ENCODE assay signal across 7 cellular contexts in the genomic region with DNA sequence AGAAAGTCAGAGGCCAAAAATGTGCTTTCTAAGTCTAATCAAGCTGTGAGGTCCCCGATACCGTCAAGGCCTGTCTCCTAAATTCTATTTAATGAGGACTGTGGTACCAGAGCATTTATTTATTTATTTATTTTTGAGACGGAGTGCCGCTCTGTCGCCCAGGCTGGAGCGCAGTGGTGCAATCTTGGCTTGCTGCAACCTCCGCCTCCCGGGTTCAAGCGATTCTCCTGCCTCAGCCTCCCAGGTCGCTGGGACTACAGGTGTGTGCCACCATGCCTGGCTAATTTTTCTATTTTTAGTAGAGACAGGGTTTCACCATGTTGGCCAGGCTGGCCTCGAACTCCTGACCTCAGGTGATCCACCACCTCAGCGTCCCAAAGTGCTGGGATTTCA. TPM values are rescaled to one million over a fixed set of nuclear protein-coding genes. Genes with fewer than 3 reads are reported as not detected.
DNase-seq lines count a peak whose midpoint lies in the region; ATAC-seq and TF ChIP-seq lines count a peak whose summit lies in the region.
"Not testable (repeated sequence)": the region's sequence is repeated elsewhere in the genome, so short reads cannot be mapped to it uniquely, and the experiment has no call there.

No MANE protein-coding gene starts in this region.

- not testable (repeated sequence) for H3K23ac ChIP-seq in mesenchymal stem cell (ENCODE audit: low read length in 2 of 2)

- H3K4me1 ChIP-seq in Peyer's patch: peaks cover 0 to 43% (median 10%) of the 10 kb centered on the region in 4 donors
- H3K4me1 ChIP-seq in body of pancreas: peaks cover 33% of the 10 kb centered on the region
- not testable (repeated sequence) for H3K4me1 ChIP-seq in cardiac muscle cell (ENCODE audit: low read depth)
- peaks cover 22% of the 10 kb centered on the region for H3K4me1 ChIP-seq in mesenchymal stem cell (ENCODE audit: control insufficient read depth, insufficient read depth, low read depth, low read length)

- H3K9ac ChIP-seq in mesenchymal stem cell (ENCODE audit: low read length): not testable (repeated sequence)

- H4K91ac ChIP-seq in mesenchymal stem cell (ENCODE audit: low read length): not testable (repeated sequence)

- H3K27me3 Mint-ChIP-seq in CD4-positive, alpha-beta T cell; nephron progenitor cell (ENCODE audit: low read depth, poor library complexity); stimulated activated naive B cell treated with anti-CD40 and anti-IgM and Interleukin-4, amounts not matched to agents 10 μg/mL and 1 μg/mL and 100 μg/mL, for 72 hours: not testable (repeated sequence)

- not testable (repeated sequence) for H2AFZ ChIP-seq in mesenchymal stem cell (ENCODE audit: low read depth, low read length)

- H3K4me3 ChIP-seq in Peyer's patch; body of pancreas; cardiac muscle cell; mesenchymal stem cell (ENCODE audit: insufficient read depth in 1 of 2, low read depth in 1 of 2, low read length in 2 of 2): not testable (repeated sequence)

- not testable (repeated sequence) for ATAC-seq in CD4-positive, alpha-beta T cell (ENCODE audit: poor library complexity); body of pancreas; stimulated activated naive B cell treated with anti-CD40 and anti-IgM and Interleukin-4, amounts not matched to agents 10 μg/mL and 1 μg/mL and 100 μg/mL, for 72 hours (replicated peaks)

- TF ChIP-seq POLR2A in Peyer's patch (IDR thresholded peaks at IDR 0.05); body of pancreas (IDR thresholded peaks at IDR 0.05): not testable (repeated sequence)

- H3K18ac ChIP-seq in mesenchymal stem cell (ENCODE audit: low read depth in 1 of 2, low read length in 2 of 2): not testable (repeated sequence)

- CTCF ChIA-PET in CD4-positive, alpha-beta T cell (lab: Charles Lee): interaction anchor here (1.5 kb wide), 1 partner anchor 28 kb away, joined by 3 read pairs; no protein-coding TSS in a partner anchor

- H2BK120ac ChIP-seq in mesenchymal stem cell (ENCODE audit: low read depth, low read length): not testable (repeated sequence)

- TF ChIP-seq CTCF in CD4-positive, alpha-beta T cell (IDR thresholded peaks at IDR 0.05); Peyer's patch (IDR thresholded peaks at IDR 0.05); body of pancreas (IDR thresholded peaks at IDR 0.05); cardiac muscle cell (IDR thresholded peaks at IDR 0.05; ENCODE audit: low read depth, low read length); nephron progenitor cell (IDR thresholded peaks at IDR 0.05): not testable (repeated sequence)

- H3K14ac ChIP-seq in mesenchymal stem cell (ENCODE audit: low read length in 2 of 2): not testable (repeated sequence)

- H3K9me3 Mint-ChIP-seq in CD4-positive, alpha-beta T cell; nephron progenitor cell; stimulated activated naive B cell treated with anti-CD40 and anti-IgM and Interleukin-4, amounts not matched to agents 10 μg/mL and 1 μg/mL and 100 μg/mL, for 72 hours: not testable (repeated sequence)

- H2BK5ac ChIP-seq in mesenchymal stem cell (ENCODE audit: low read depth, low read length, poor library complexity, severe bottlenecking): not testable (repeated sequence)

- H2BK12ac ChIP-seq in mesenchymal stem cell (ENCODE audit: low read length in 2 of 2): not testable (repeated sequence)

- peaks cover 53% of the 10 kb centered on the region for H3K36me3 Mint-ChIP-seq in CD4-positive, alpha-beta T cell (ENCODE audit: low read depth)
- H3K36me3 Mint-ChIP-seq in nephron progenitor cell (ENCODE audit: low read depth): peaks cover 53% of the 10 kb centered on the region
- H3K36me3 Mint-ChIP-seq in stimulated activated naive B cell treated with anti-CD40 and anti-IgM and Interleukin-4, amounts not matched to agents 10 μg/mL and 1 μg/mL and 100 μg/mL, for 72 hours: peaks cover 46 to 61% of the 10 kb centered on the region in 2 donors

- H3K4me2 ChIP-seq in mesenchymal stem cell (ENCODE audit: low read length, poor library complexity, severe bottlenecking): not testable (repeated sequence)

- H2AK5ac ChIP-seq in mesenchymal stem cell (ENCODE audit: low read length, severe bottlenecking): not testable (repeated sequence)

- POLR2A ChIA-PET in CD4-positive, alpha-beta T cell (lab: Charles Lee): interaction anchor here (0.6 to 1.3 kb wide), 3 partner anchors 8 to 10 kb away, joined by 3 to 6 read pairs (median 3); partner anchors contain the start of gene IFNGR2

- WGBS in body of pancreas, 2 donors: 83 to 84% methylated on average over 12 of the region's 12 CpGs
- 98% methylated on average over 12 of the region's 12 CpGs for WGBS in mesenchymal stem cell

- not testable (repeated sequence) for H4K8ac ChIP-seq in mesenchymal stem cell (ENCODE audit: low read length)

- H3K36me3 ChIP-seq in Peyer's patch (peaks cover 0 to 35% (median 0%) of the 10 kb centered on the region in 3 donors), cardiac muscle cell (peaks cover 12% of the 10 kb centered on the region), mesenchymal stem cell (ENCODE audit: control insufficient read depth in 1 of 2, insufficient read depth in 2 of 2, low read depth in 1 of 2, low read length in 2 of 2) (peaks cover 27 to 39% of the 10 kb centered on the region in 2 experiments)
- not testable (repeated sequence) for H3K36me3 ChIP-seq in body of pancreas (replicated peaks in 1 of 2; ENCODE audit: insufficient read depth in 1 of 2, low read depth in 2 of 2)

- H3K4me1 Mint-ChIP-seq in CD4-positive, alpha-beta T cell (ENCODE audit: low read depth): peaks cover 50% of the 10 kb centered on the region
- H3K4me1 Mint-ChIP-seq in nephron progenitor cell: peaks cover 42% of the 10 kb centered on the region
- H3K4me1 Mint-ChIP-seq in stimulated activated naive B cell treated with anti-CD40 and anti-IgM and Interleukin-4, amounts not matched to agents 10 μg/mL and 1 μg/mL and 100 μg/mL, for 72 hours: peaks cover 43 to 80% of the 10 kb centered on the region in 2 donors

- not testable (repeated sequence) for H3K9me3 ChIP-seq in CD4-positive, alpha-beta T cell (ENCODE audit: control insufficient read depth, low read length); Peyer's patch; body of pancreas; cardiac muscle cell (ENCODE audit: low read depth); mesenchymal stem cell (ENCODE audit: control insufficient read depth, low read length)

- H3K4ac ChIP-seq in mesenchymal stem cell (ENCODE audit: low read depth in 1 of 2, low read length in 2 of 2): not testable (repeated sequence)

- H3K27ac ChIP-seq in CD4-positive, alpha-beta T cell (ENCODE audit: low read depth, low read length): not testable (repeated sequence)
- H3K27ac ChIP-seq in Peyer's patch (peak overlapping the region; percentile 65 to 90 (median 72)), body of pancreas (peak overlapping the region in 3 of 4 donors; percentile 52 to 76 (median 54)), cardiac muscle cell (peak overlapping the region; percentile 43), mesenchymal stem cell (ENCODE audit: low read length, poor library complexity, severe bottlenecking) (peak overlapping the region; percentile 28)

- peak overlapping the region; percentile 64 for H3K27ac Mint-ChIP-seq in CD4-positive, alpha-beta T cell
- peak overlapping the region; percentile 36 for H3K27ac Mint-ChIP-seq in nephron progenitor cell
- H3K27ac Mint-ChIP-seq in stimulated activated naive B cell treated with anti-CD40 and anti-IgM and Interleukin-4, amounts not matched to agents 10 μg/mL and 1 μg/mL and 100 μg/mL, for 72 hours: peak overlapping the region; percentile 93

- not testable (repeated sequence) for DNase-seq in CD4-positive, alpha-beta T cell; Peyer's patch; body of pancreas; cardiac muscle cell (ENCODE audit: low read depth in 1 of 2, low spot score in 1 of 2); mesenchymal stem cell; nephron progenitor cell; stimulated activated naive B cell treated with anti-CD40 and anti-IgM and Interleukin-4, amounts not matched to agents 10 μg/mL and 1 μg/mL and 100 μg/mL, for 72 hours

- H2BK15ac ChIP-seq in mesenchymal stem cell (ENCODE audit: low read depth, poor library complexity, severe bottlenecking): not testable (repeated sequence)

- not testable (repeated sequence) for H3K27me3 ChIP-seq in CD4-positive, alpha-beta T cell (ENCODE audit: control insufficient read depth, insufficient read depth, low read length); Peyer's patch; body of pancreas; cardiac muscle cell; mesenchymal stem cell (ENCODE audit: control insufficient read depth in 1 of 2, insufficient read depth in 1 of 2, low read length in 2 of 2)

- intact Hi-C loops in CD4-positive, alpha-beta T cell (cut with DNase I, micrococcal nuclease); body of pancreas (cut with DNase I): not testable (repeated sequence)

- not testable (repeated sequence) for H3K4me3 Mint-ChIP-seq in CD4-positive, alpha-beta T cell; nephron progenitor cell
- H3K4me3 Mint-ChIP-seq in stimulated activated naive B cell treated with anti-CD40 and anti-IgM and Interleukin-4, amounts not matched to agents 10 μg/mL and 1 μg/mL and 100 μg/mL, for 72 hours: peak overlapping the region in 1 of 2 donors; percentile 79

- peaks cover 24% of the 10 kb centered on the region for H3K79me1 ChIP-seq in mesenchymal stem cell (replicated peaks; ENCODE audit: low read length, poor library complexity, severe bottlenecking)

RNA-seq across cellular contexts. Expression of gene IFNGR2, which starts 9.2 kb away (rescaled TPM):
- 10 to 100 TPM; 14.6 to 17.7 TPM for total RNA-seq in CD4-positive, alpha-beta T cell
- total RNA-seq in Peyer's patch (10 to 100 TPM; 53.7 to 96.3 (median 67.6) TPM), body of pancreas (10 to 100 TPM; 30.4 to 32.3 TPM), cardiac muscle cell (36.8 and 47.2 TPM in 2 replicates)
- 64.6 and 87.6 TPM in 2 replicates for polyA plus RNA-seq in cardiac muscle cell
- polyA plus RNA-seq in mesenchymal stem cell (2013, experiment 1 of 2): 62.7 TPM
- 59.5 TPM for polyA plus RNA-seq in mesenchymal stem cell (2013, experiment 2 of 2)

Comparison
In these comparisons a context has a peak if more than half of its experiments do, and no peak if none do; other contexts are left out.
1. H3K27ac Mint-ChIP-seq: peak in every context shown above with its lines; median percentile 93 in stimulated activated naive B cell treated with anti-CD40 and anti-IgM and Interleukin-4, amounts not matched to agents 10 μg/mL and 1 μg/mL and 100 μg/mL, for 72 hours; 64 in CD4-positive, alpha-beta T cell; 36 in nephron progenitor cell.